ENCODE assay signal across 1 cellular context in the genomic region with DNA sequence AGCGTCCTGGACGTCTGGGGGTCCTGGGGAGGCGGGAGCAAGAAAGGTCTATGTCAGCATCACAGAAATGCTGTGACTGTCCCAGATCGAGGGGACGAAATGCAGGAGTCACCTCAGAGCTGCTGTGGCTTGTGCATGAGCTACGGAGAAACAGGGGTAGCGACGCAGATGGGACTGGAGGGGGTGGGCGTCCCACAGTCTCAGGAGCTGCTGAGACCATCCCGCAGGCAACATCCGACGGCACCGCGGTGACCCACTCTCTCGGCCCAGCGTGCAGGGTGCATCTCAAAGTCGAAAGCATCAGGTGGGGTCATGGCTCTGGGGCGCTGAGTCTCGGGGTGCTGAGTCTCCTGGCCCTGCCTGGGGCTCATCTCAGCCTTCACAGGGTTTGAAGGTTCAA.
TF ChIP-seq lines count a peak whose summit lies in the region.

No MANE protein-coding gene starts in this region.

TF ChIP-seq in WTC11, 78 proteins besides CTCF, POLR2A, EP300 and RAD21 (continued from another document):
- TF ChIP-seq NR2C2 (CRISPR knock-in tag; IDR thresholded peaks at IDR 0.05) (no peak), NFYB (CRISPR knock-in tag; conservative IDR thresholded peaks at IDR 0.05; ENCODE audit: low read depth) (no peak), EMX1 (CRISPR knock-in tag; IDR thresholded peaks at IDR 0.05) (no peak)
- TF ChIP-seq, protein P1, sequence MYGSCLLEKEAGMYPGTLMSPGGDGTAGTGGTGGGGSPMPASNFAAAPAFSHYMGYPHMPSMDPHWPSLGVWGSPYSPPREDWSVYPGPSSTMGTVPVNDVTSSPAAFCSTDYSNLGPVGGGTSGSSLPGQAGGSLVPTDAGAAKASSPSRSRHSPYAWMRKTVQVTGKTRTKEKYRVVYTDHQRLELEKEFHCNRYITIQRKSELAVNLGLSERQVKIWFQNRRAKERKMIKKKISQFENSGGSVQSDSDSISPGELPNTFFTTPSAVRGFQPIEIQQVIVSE (CRISPR knock-in tag; IDR thresholded peaks at IDR 0.05; ENCODE audit: borderline replicate concordance) = no peak
